In the genomic region with DNA sequence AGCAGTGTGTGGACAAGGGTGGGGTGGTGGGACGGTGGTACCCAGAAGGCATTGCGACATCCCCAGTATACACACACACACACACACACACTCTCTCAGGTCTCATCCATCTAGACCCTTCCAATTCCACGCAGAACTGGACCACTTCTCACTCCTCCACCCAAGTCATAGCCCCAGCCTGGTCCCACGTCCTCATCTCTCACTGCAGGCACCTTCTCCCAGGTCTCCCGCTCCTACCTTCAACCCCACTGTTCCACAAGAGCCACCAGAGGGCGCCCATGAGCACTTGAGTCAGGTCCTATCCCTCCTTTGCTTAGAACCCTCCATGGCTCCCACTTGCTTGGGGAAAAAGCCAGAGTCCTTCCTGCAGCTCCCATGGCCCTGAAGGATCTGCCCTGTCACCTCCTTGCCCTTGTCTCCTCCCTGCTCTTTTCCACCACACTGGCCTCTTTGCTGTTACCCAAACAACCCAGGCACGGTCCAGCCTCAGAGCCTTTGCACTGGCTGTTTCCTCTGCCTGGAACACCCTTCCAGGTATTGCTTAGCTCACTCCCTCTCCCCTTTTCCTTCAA, we compare ENCODE assay signal across 8 cellular contexts.
DNase-seq lines count a peak whose midpoint lies in the region; ATAC-seq and TF ChIP-seq lines count a peak whose summit lies in the region.

No MANE protein-coding gene starts in this region.

- TF ChIP-seq CTCF in parathyroid adenoma (IDR thresholded peaks at IDR 0.05) = peak; percentile 13

- ATAC-seq in HG03378 (IDR thresholded peaks at IDR 0.05; ENCODE audit: unreplicated experiment) = no peak

- H3K4me3 ChIP-seq in NT2/D1 (ENCODE audit: insufficient read length, low read depth) (no peak overlapping the region), parathyroid adenoma (ENCODE audit: low read depth, low read length) (no peak overlapping the region)

- H3K4me1 ChIP-seq in NT2/D1 (ENCODE audit: insufficient read depth, insufficient read length) = peaks cover 34% of the 10 kb centered on the region
- H3K4me1 ChIP-seq in parathyroid adenoma = peaks cover 5% of the 10 kb centered on the region

- H3K4me2 ChIP-seq in parathyroid adenoma (ENCODE audit: low read length) = no peak overlapping the region

- H3K79me2 ChIP-seq in parathyroid adenoma = no peaks in the 10 kb centered on the region

- no peak overlapping the region for H2AFZ ChIP-seq in parathyroid adenoma

- no peaks in the 10 kb centered on the region for H3K36me3 ChIP-seq in NT2/D1 (ENCODE audit: insufficient read depth, insufficient read length, low read length)
- no peaks in the 10 kb centered on the region for H3K36me3 ChIP-seq in parathyroid adenoma (ENCODE audit: control insufficient read depth, insufficient read depth, low read length)

- H3K27ac ChIP-seq in parathyroid adenoma = no peak overlapping the region

- H3K27me3 ChIP-seq in NT2/D1 (ENCODE audit: insufficient read depth, insufficient read length) = no peaks in the 10 kb centered on the region
- H3K27me3 ChIP-seq in parathyroid adenoma (ENCODE audit: control insufficient read depth, insufficient read depth, low read length) = no peaks in the 10 kb centered on the region

- H3K9ac ChIP-seq in NT2/D1 (ENCODE audit: insufficient read length, low read depth) = no peak overlapping the region
- no peak overlapping the region for H3K9ac ChIP-seq in parathyroid adenoma

- no peaks in the 10 kb centered on the region for H3K9me3 ChIP-seq in NT2/D1 (ENCODE audit: insufficient read depth, low read length)
- no peaks in the 10 kb centered on the region for H3K9me3 ChIP-seq in parathyroid adenoma (ENCODE audit: control insufficient read depth, low read length)

- DNase-seq in NCI-H748 (lab: John Stamatoyannopoulos, UW; ENCODE audit: unreplicated experiment) (peak; percentile 33), NCI-H748 treated with DMSO at 0.1 percent for 48 hours (lab: John Stamatoyannopoulos, UW) (no peak), NT2/D1 (ENCODE audit: low read depth, low spot score) (peak; percentile 57), fibroblast of peridontal ligament (ENCODE audit: extremely low read depth) (peak; percentile 36), ureter (ENCODE audit: low spot score) (peak; percentile 48)
- DNase-seq in activated CD8-positive, alpha-beta memory T cell treated with anti-CD3 and anti-CD28 coated beads, Interleukin-2, amount 50 U/mL, for 24 hours (ENCODE audit: extremely low read depth) = peak; percentile 43
